In the genomic region with DNA sequence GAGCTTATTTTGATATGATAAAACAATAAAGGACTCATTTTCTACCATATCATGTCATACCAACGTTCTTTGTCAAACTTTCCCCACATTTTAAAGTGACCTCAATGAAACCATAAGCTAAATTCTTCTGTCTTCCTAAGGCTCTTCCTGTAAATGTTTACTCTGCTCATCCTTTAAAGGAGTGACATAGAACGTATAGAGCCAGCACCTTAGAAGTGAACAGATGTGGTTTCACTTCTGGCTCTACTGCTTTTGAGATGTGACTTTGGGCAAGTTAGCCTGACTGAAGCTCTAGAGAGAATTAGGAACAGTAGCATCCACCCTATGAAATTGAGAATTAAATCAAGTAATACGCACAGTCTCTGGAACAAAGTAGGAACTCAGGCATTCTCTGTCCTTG, we compare ENCODE assay signal across 17 cellular contexts. TPM values are rescaled to one million over a fixed set of nuclear protein-coding genes. Genes with fewer than 3 reads are reported as not detected.
DNase-seq lines count a peak whose midpoint lies in the region; ATAC-seq, FAIRE-seq and TF ChIP-seq lines count a peak whose summit lies in the region.
"Had no signal": no experiment of that assay in that cellular context is flagged by ENCODE, and none has a peak within 500 bp of the region (broad histone marks: within the 10 kb centered on the region; RNA-seq: fewer than 3 reads in every experiment).

No MANE protein-coding gene starts in this region.

- no peak overlapping the region for H3K23ac ChIP-seq in mesenchymal stem cell (ENCODE audit: low read length in 2 of 2)

- H3K9me3 Mint-ChIP-seq in CD8-positive, alpha-beta T cell = no peaks in the 10 kb centered on the region
- H3K9me3 Mint-ChIP-seq in activated T-helper 2 cell treated with anti-CD3 and anti-CD28 coated beads, Interferon-gamma antibody, Interleukin-2, Interleukin-4, amounts not matched to agents 10 μg/mL and 5 μg/mL and 100 μg/mL, durations not matched to agents 14 hours and 24 hours and 36 hours = no peaks in the 10 kb centered on the region

- no peak overlapping the region for H3K9ac ChIP-seq in mesenchymal stem cell (ENCODE audit: low read length)
- H3K9ac ChIP-seq: parathyroid adenoma had no signal

- H3K4me3 ChIP-seq in CD8-positive, alpha-beta T cell (ENCODE audit: low read depth, low read length) = no peak overlapping the region
- H3K4me3 ChIP-seq in mesenchymal stem cell (ENCODE audit: insufficient read depth in 1 of 2, low read depth in 1 of 2, low read length in 2 of 2) = no peak overlapping the region
- H3K4me3 ChIP-seq: HAP-1 had no signal

- no peak overlapping the region for H2BK15ac ChIP-seq in mesenchymal stem cell (ENCODE audit: low read depth, poor library complexity, severe bottlenecking)

- peak; percentile 79 for FAIRE-seq in GM18507 (lab: Jason Lieb, UNC)
- FAIRE-seq: frontal cortex had no signal

- no peaks in the 10 kb centered on the region for H3K4me1 ChIP-seq in CD8-positive, alpha-beta T cell (ENCODE audit: insufficient read depth, low read length)
- peaks cover 8% of the 10 kb centered on the region for H3K4me1 ChIP-seq in mesenchymal stem cell (ENCODE audit: control insufficient read depth, insufficient read depth, low read depth, low read length)
- H3K4me1 ChIP-seq: HAP-1, parathyroid adenoma had no signal

- peaks cover 46% of the 10 kb centered on the region for H3K36me3 ChIP-seq in CD8-positive, alpha-beta T cell (ENCODE audit: insufficient read depth, low read length)
- H3K36me3 ChIP-seq in mesenchymal stem cell (ENCODE audit: control insufficient read depth in 1 of 2, insufficient read depth in 2 of 2, low read depth in 1 of 2, low read length in 2 of 2) = peaks cover 2 to 82% of the 10 kb centered on the region in 2 experiments

- H3K27me3 Mint-ChIP-seq in CD8-positive, alpha-beta T cell (ENCODE audit: low read depth) = no peaks in the 10 kb centered on the region
- no peaks in the 10 kb centered on the region for H3K27me3 Mint-ChIP-seq in activated T-helper 2 cell treated with anti-CD3 and anti-CD28 coated beads, Interferon-gamma antibody, Interleukin-2, Interleukin-4, amounts not matched to agents 10 μg/mL and 5 μg/mL and 100 μg/mL, durations not matched to agents 14 hours and 24 hours and 36 hours (ENCODE audit: low read depth)

- no peaks in the 10 kb centered on the region for H3K27me3 ChIP-seq in CD8-positive, alpha-beta T cell (ENCODE audit: insufficient read depth, low read length)
- H3K27me3 ChIP-seq in mesenchymal stem cell (ENCODE audit: control insufficient read depth in 1 of 2, insufficient read depth in 1 of 2, low read length in 2 of 2) = no peaks in the 10 kb centered on the region

- H2BK120ac ChIP-seq in mesenchymal stem cell (ENCODE audit: low read depth, low read length) = no peak overlapping the region

- H3K79me1 ChIP-seq in mesenchymal stem cell (replicated peaks; ENCODE audit: low read length, poor library complexity, severe bottlenecking) = peaks cover 8% of the 10 kb centered on the region

- H3K4ac ChIP-seq in mesenchymal stem cell (ENCODE audit: low read depth in 1 of 2, low read length in 2 of 2) = no peak overlapping the region

- no peak overlapping the region for H2AFZ ChIP-seq in mesenchymal stem cell (ENCODE audit: low read depth, low read length)
- H2AFZ ChIP-seq: parathyroid adenoma had no signal

- no peak overlapping the region for H4K91ac ChIP-seq in mesenchymal stem cell (ENCODE audit: low read length)

- no peak for TF ChIP-seq CTCF in CD8-positive, alpha-beta T cell (IDR thresholded peaks at IDR 0.05)

- no peak overlapping the region for H3K14ac ChIP-seq in mesenchymal stem cell (ENCODE audit: low read length in 2 of 2)

- no peak overlapping the region for H3K4me3 Mint-ChIP-seq in CD8-positive, alpha-beta T cell
- peak overlapping the region; percentile 44 for H3K4me3 Mint-ChIP-seq in activated T-helper 2 cell treated with anti-CD3 and anti-CD28 coated beads, Interferon-gamma antibody, Interleukin-2, Interleukin-4, amounts not matched to agents 10 μg/mL and 5 μg/mL and 100 μg/mL, durations not matched to agents 14 hours and 24 hours and 36 hours (ENCODE audit: low read depth)

- H3K27ac ChIP-seq in CD8-positive, alpha-beta T cell (ENCODE audit: low read depth, low read length) = no peak overlapping the region
- H3K27ac ChIP-seq in mesenchymal stem cell (ENCODE audit: low read length, poor library complexity, severe bottlenecking) = peak overlapping the region; percentile 78
- H3K27ac ChIP-seq: parathyroid adenoma had no signal

- H2BK5ac ChIP-seq in mesenchymal stem cell (ENCODE audit: low read depth, low read length, poor library complexity, severe bottlenecking) = no peak overlapping the region

- no peaks in the 10 kb centered on the region for H3K4me1 Mint-ChIP-seq in CD8-positive, alpha-beta T cell (ENCODE audit: low read depth)
- H3K4me1 Mint-ChIP-seq in activated T-helper 2 cell treated with anti-CD3 and anti-CD28 coated beads, Interferon-gamma antibody, Interleukin-2, Interleukin-4, amounts not matched to agents 10 μg/mL and 5 μg/mL and 100 μg/mL, durations not matched to agents 14 hours and 24 hours and 36 hours (ENCODE audit: low read depth) = peaks cover 44% of the 10 kb centered on the region

- no peak for DNase-seq in CD8-positive, alpha-beta T cell
- no peak for DNase-seq in GM18507 (ENCODE audit: extremely low spot score, insufficient read length, low read depth)
- DNase-seq in activated T-helper 2 cell treated with anti-CD3 and anti-CD28 coated beads, Interferon-gamma antibody, Interleukin-2, Interleukin-4, amounts not matched to agents 10 μg/mL and 5 μg/mL and 100 μg/mL, durations not matched to agents 14 hours and 24 hours and 36 hours (ENCODE audit: low spot score) = no peak
- no peak for DNase-seq in mesenchymal stem cell
- DNase-seq in GF-D8 (lab: John Stamatoyannopoulos, UW) = no peak
- DNase-seq in EL = no peak
- DNase-seq in SIG-M5 treated with dmso at 0.1 percent for 504 hours (lab: John Stamatoyannopoulos, UW; ENCODE audit: unreplicated experiment) = no peak
- DNase-seq: activated effector memory CD4-positive, alpha-beta T cell treated with anti-CD3 and anti-CD28 coated beads, Interleukin-2, amount 50 U/mL, for 16 hours; KG1; NCI-H1092 treated with DMSO at 0.1 percent for 48 hours; SIG-M5; stimulated activated CD4-positive, alpha-beta T cell treated with anti-CD3 and anti-CD28 coated beads, Interleukin-4, amount 100 ng/mL, for 4 hours; stimulated activated CD8-positive, alpha-beta memory T cell treated with anti-CD3 and anti-CD28 coated beads, Interleukin-4, amount 100 ng/mL, for 48 hours; T1000 had no signal

- POLR2A ChIA-PET in CD8-positive, alpha-beta T cell (lab: Charles Lee) = no interaction called here

- intact Hi-C loops in CD8-positive, alpha-beta T cell (cut with DNase I, micrococcal nuclease) = no loop called here
- intact Hi-C loops in activated T-helper 2 cell treated with anti-CD3 and anti-CD28 coated beads, Interferon-gamma antibody, Interleukin-2, Interleukin-4, amounts not matched to agents 10 μg/mL and 5 μg/mL and 100 μg/mL, durations not matched to agents 14 hours and 24 hours and 36 hours (cut with micrococcal nuclease) = loop anchor here (2.0 kb wide), 2 partner anchors 24 to 130 kb away; partner anchors contain the start of genes CAMLG and SAR1B

- H3K4me2 ChIP-seq in mesenchymal stem cell (ENCODE audit: low read length, poor library complexity, severe bottlenecking) = no peak overlapping the region

- H2AK5ac ChIP-seq in mesenchymal stem cell (ENCODE audit: low read length, severe bottlenecking) = no peak overlapping the region

- CTCF ChIA-PET in CD8-positive, alpha-beta T cell (lab: Charles Lee) = no interaction called here

- H2BK12ac ChIP-seq in mesenchymal stem cell (ENCODE audit: low read length in 2 of 2) = no peak overlapping the region

- peaks cover 87% of the 10 kb centered on the region for H3K36me3 Mint-ChIP-seq in CD8-positive, alpha-beta T cell
- H3K36me3 Mint-ChIP-seq in activated T-helper 2 cell treated with anti-CD3 and anti-CD28 coated beads, Interferon-gamma antibody, Interleukin-2, Interleukin-4, amounts not matched to agents 10 μg/mL and 5 μg/mL and 100 μg/mL, durations not matched to agents 14 hours and 24 hours and 36 hours (ENCODE audit: low read depth) = peaks cover 83% of the 10 kb centered on the region

- no peak overlapping the region for H4K8ac ChIP-seq in mesenchymal stem cell (ENCODE audit: low read length)

- H3K9me3 ChIP-seq in CD8-positive, alpha-beta T cell (ENCODE audit: low read length) = no peaks in the 10 kb centered on the region
- H3K9me3 ChIP-seq in mesenchymal stem cell (ENCODE audit: control insufficient read depth, low read length) = no peaks in the 10 kb centered on the region
- H3K9me3 ChIP-seq: HAP-1 had no signal

- H3K27ac Mint-ChIP-seq in CD8-positive, alpha-beta T cell = peak overlapping the region; percentile 76
- peak overlapping the region; percentile 84 for H3K27ac Mint-ChIP-seq in activated T-helper 2 cell treated with anti-CD3 and anti-CD28 coated beads, Interferon-gamma antibody, Interleukin-2, Interleukin-4, amounts not matched to agents 10 μg/mL and 5 μg/mL and 100 μg/mL, durations not matched to agents 14 hours and 24 hours and 36 hours

- 91% methylated on average over 3 of the region's 3 CpGs for WGBS in mesenchymal stem cell

- no peak overlapping the region for H3K18ac ChIP-seq in mesenchymal stem cell (ENCODE audit: low read depth in 1 of 2, low read length in 2 of 2)

- no peak for ATAC-seq in CD8-positive, alpha-beta T cell

RNA-seq across cellular contexts. Expression of gene SAR1B, which starts 24.1 kb away (rescaled TPM):
- total RNA-seq in CD8-positive, alpha-beta T cell = 10 to 100 TPM; 45.2 to 46.7 TPM
- total RNA-seq in activated T-helper 2 cell treated with anti-CD3 and anti-CD28 coated beads, Interferon-gamma antibody, Interleukin-2, Interleukin-4, amounts not matched to agents 10 μg/mL and 5 μg/mL and 100 μg/mL, durations not matched to agents 14 hours and 24 hours and 36 hours = 43.6 and 47.5 TPM in 2 replicates
- polyA plus RNA-seq in mesenchymal stem cell (2013, experiment 1 of 2) = 29.5 TPM
- 28.4 TPM for polyA plus RNA-seq in mesenchymal stem cell (2013, experiment 2 of 2)

RNA-seq across cellular contexts. Expression of gene SEC24A, which starts 40.0 kb away (rescaled TPM):
- 10 to 100 TPM; 14.4 to 14.5 TPM for total RNA-seq in CD8-positive, alpha-beta T cell
- total RNA-seq in activated T-helper 2 cell treated with anti-CD3 and anti-CD28 coated beads, Interferon-gamma antibody, Interleukin-2, Interleukin-4, amounts not matched to agents 10 μg/mL and 5 μg/mL and 100 μg/mL, durations not matched to agents 14 hours and 24 hours and 36 hours = 33.9 and 34.0 TPM in 2 replicates
- polyA plus RNA-seq in mesenchymal stem cell (2013, experiment 1 of 2) = 30.7 TPM
- 31.3 TPM for polyA plus RNA-seq in mesenchymal stem cell (2013, experiment 2 of 2)
